In genomic region chr7:92945840-92946239, GRCh38 we compare ENCODE assay signal across 7 cellular contexts.
"Had no signal": no experiment of that assay in that cellular context is flagged by ENCODE, and none has a peak within 500 bp of the region (broad histone marks: within the 10 kb centered on the region; RNA-seq: fewer than 3 reads in every experiment).

No MANE protein-coding gene starts in this region.

- ATAC-seq: GM23338 had no signal

- DNase-seq: H9, HCEC 1CT, IMR-90 had no signal

- H3K4me2 ChIP-seq: GM23338 had no signal

- FAIRE-seq: H1, H54, HTR-8/SVneo had no signal

- H3K4me3 ChIP-seq: GM23338 had no signal

- H2AFZ ChIP-seq: GM23338 had no signal
